11 cellular contexts compared by ENCODE assay signal in genomic region chr11:10407055-10407454, GRCh38. TPM values are rescaled to one million over a fixed set of nuclear protein-coding genes. Genes with fewer than 3 reads are reported as not detected.
DNase-seq lines count a peak whose midpoint lies in the region; ATAC-seq and TF ChIP-seq lines count a peak whose summit lies in the region.
"Had no signal": no experiment of that assay in that cellular context is flagged by ENCODE, and none has a peak within 500 bp of the region (broad histone marks: within the 10 kb centered on the region; RNA-seq: fewer than 3 reads in every experiment).

No MANE protein-coding gene starts in this region.

- no peak overlapping the region for H3K27ac Mint-ChIP-seq in activated CD4-positive, alpha-beta T cell treated with anti-CD3 and anti-CD28 coated beads, Interleukin-2, amount 10 ng/mL, durations not matched to agents 24 days and 14 days
- H3K27ac Mint-ChIP-seq in stimulated activated effector memory CD8-positive, alpha-beta T cell treated with anti-CD3 and anti-CD28 coated beads, Interleukin-12 subunit alpha, Interleukin-12 subunit beta, amount 100 ng/mL, for 72 hours: no peak overlapping the region
- no peak overlapping the region for H3K27ac Mint-ChIP-seq in activated CD4-positive, alpha-beta memory T cell treated with anti-CD3 and anti-CD28 coated beads, Interleukin-2, amount 10 ng/mL, durations not matched to agents 7 days and 5 days

- H3K4me1 Mint-ChIP-seq in activated CD4-positive, alpha-beta T cell treated with anti-CD3 and anti-CD28 coated beads, Interleukin-2, amount 10 ng/mL, durations not matched to agents 24 days and 14 days: peaks cover 18% of the 10 kb centered on the region
- H3K4me1 Mint-ChIP-seq in stimulated activated effector memory CD8-positive, alpha-beta T cell treated with anti-CD3 and anti-CD28 coated beads, Interleukin-12 subunit alpha, Interleukin-12 subunit beta, amount 100 ng/mL, for 72 hours: peaks cover 12% of the 10 kb centered on the region
- H3K4me1 Mint-ChIP-seq in activated CD4-positive, alpha-beta memory T cell treated with anti-CD3 and anti-CD28 coated beads, Interleukin-2, amount 10 ng/mL, durations not matched to agents 7 days and 5 days: peaks cover 35% of the 10 kb centered on the region

- CTCF ChIA-PET in activated CD4-positive, alpha-beta memory T cell treated with anti-CD3 and anti-CD28 coated beads, Interleukin-2, amount 10 ng/mL, durations not matched to agents 7 days and 5 days (lab: Charles Lee): interaction anchor here (0.6 to 2.0 kb wide), 18 partner anchors 8 to 335 kb away, joined by 3 to 27 read pairs (median 5); partner anchors contain the start of gene RNF141

- POLR2A ChIA-PET in activated CD4-positive, alpha-beta memory T cell treated with anti-CD3 and anti-CD28 coated beads, Interleukin-2, amount 10 ng/mL, durations not matched to agents 7 days and 5 days (lab: Charles Lee): interaction anchor here (1.4 kb wide), 1 partner anchor 134 kb away, joined by 4 read pairs; the partner anchor contains the start of gene RNF141

- peak; percentile 49 for DNase-seq in activated CD4-positive, alpha-beta T cell treated with anti-CD3 and anti-CD28 coated beads, Interleukin-2, amount 10 ng/mL, durations not matched to agents 24 days and 14 days
- no peak for DNase-seq in activated CD4-positive, alpha-beta T cell treated with anti-CD3 and anti-CD28 coated beads, Interleukin-2, amount 50 U/mL, for 1 hour
- DNase-seq in SK-N-DZ (ENCODE audit: low spot score) (peak; percentile 72), fibroblast of pulmonary artery (ENCODE audit: low read depth) (peak; percentile 53), posterior cingulate gyrus (no peak), HuH-7 (ENCODE audit: low spot score) (no peak)
- no peak for DNase-seq in stimulated activated effector memory CD8-positive, alpha-beta T cell treated with anti-CD3 and anti-CD28 coated beads, Interleukin-12 subunit alpha, Interleukin-12 subunit beta, amount 100 ng/mL, for 72 hours (ENCODE audit: low spot score in 2 of 2)
- no peak for DNase-seq in activated CD4-positive, alpha-beta memory T cell treated with anti-CD3 and anti-CD28 coated beads, Interleukin-2, amount 10 ng/mL, durations not matched to agents 7 days and 5 days
- DNase-seq: activated CD4-positive, alpha-beta T cell treated with anti-CD3 and anti-CD28 coated beads for 48 hours; hypothalamus; MM.1S had no signal

- no peaks in the 10 kb centered on the region for H3K36me3 Mint-ChIP-seq in activated CD4-positive, alpha-beta T cell treated with anti-CD3 and anti-CD28 coated beads, Interleukin-2, amount 10 ng/mL, durations not matched to agents 24 days and 14 days (ENCODE audit: low read depth)
- no peaks in the 10 kb centered on the region for H3K36me3 Mint-ChIP-seq in stimulated activated effector memory CD8-positive, alpha-beta T cell treated with anti-CD3 and anti-CD28 coated beads, Interleukin-12 subunit alpha, Interleukin-12 subunit beta, amount 100 ng/mL, for 72 hours
- H3K36me3 Mint-ChIP-seq in activated CD4-positive, alpha-beta memory T cell treated with anti-CD3 and anti-CD28 coated beads, Interleukin-2, amount 10 ng/mL, durations not matched to agents 7 days and 5 days (ENCODE audit: low read depth): no peaks in the 10 kb centered on the region

- H3K4me3 ChIP-seq in fibroblast of pulmonary artery (replicated peaks; ENCODE audit: low read depth, low read length): no peak overlapping the region

- intact Hi-C loops in activated CD4-positive, alpha-beta T cell treated with anti-CD3 and anti-CD28 coated beads, Interleukin-2, amount 10 ng/mL, durations not matched to agents 24 days and 14 days (cut with micrococcal nuclease): loop anchor here (2.0 to 5.0 kb wide), 2 partner anchors 120 to 134 kb away; partner anchors contain the start of gene RNF141
- intact Hi-C loops in posterior cingulate gyrus (cut with DNase I): no loop called here

- no peak overlapping the region for H3K4me3 Mint-ChIP-seq in activated CD4-positive, alpha-beta T cell treated with anti-CD3 and anti-CD28 coated beads, Interleukin-2, amount 10 ng/mL, durations not matched to agents 24 days and 14 days
- no peak overlapping the region for H3K4me3 Mint-ChIP-seq in stimulated activated effector memory CD8-positive, alpha-beta T cell treated with anti-CD3 and anti-CD28 coated beads, Interleukin-12 subunit alpha, Interleukin-12 subunit beta, amount 100 ng/mL, for 72 hours
- H3K4me3 Mint-ChIP-seq in activated CD4-positive, alpha-beta memory T cell treated with anti-CD3 and anti-CD28 coated beads, Interleukin-2, amount 10 ng/mL, durations not matched to agents 7 days and 5 days: no peak overlapping the region

- peak; percentile 60 for ATAC-seq in stimulated activated effector memory CD8-positive, alpha-beta T cell treated with anti-CD3 and anti-CD28 coated beads, Interleukin-12 subunit alpha, Interleukin-12 subunit beta, amount 100 ng/mL, for 72 hours

- H3K27me3 Mint-ChIP-seq in activated CD4-positive, alpha-beta T cell treated with anti-CD3 and anti-CD28 coated beads, Interleukin-2, amount 10 ng/mL, durations not matched to agents 24 days and 14 days: peaks cover 8% of the 10 kb centered on the region
- H3K27me3 Mint-ChIP-seq in activated CD4-positive, alpha-beta memory T cell treated with anti-CD3 and anti-CD28 coated beads, Interleukin-2, amount 10 ng/mL, durations not matched to agents 7 days and 5 days: no peaks in the 10 kb centered on the region

- H3K9me3 Mint-ChIP-seq in activated CD4-positive, alpha-beta T cell treated with anti-CD3 and anti-CD28 coated beads, Interleukin-2, amount 10 ng/mL, durations not matched to agents 24 days and 14 days: no peaks in the 10 kb centered on the region
- H3K9me3 Mint-ChIP-seq in stimulated activated effector memory CD8-positive, alpha-beta T cell treated with anti-CD3 and anti-CD28 coated beads, Interleukin-12 subunit alpha, Interleukin-12 subunit beta, amount 100 ng/mL, for 72 hours: no peaks in the 10 kb centered on the region
- H3K9me3 Mint-ChIP-seq in activated CD4-positive, alpha-beta memory T cell treated with anti-CD3 and anti-CD28 coated beads, Interleukin-2, amount 10 ng/mL, durations not matched to agents 7 days and 5 days: no peaks in the 10 kb centered on the region

- no peak for TF ChIP-seq CTCF in fibroblast of pulmonary artery (IDR thresholded peaks at IDR 0.05; ENCODE audit: low read length, missing control alignments)

RNA-seq across cellular contexts. Expression of gene AMPD3, which starts 48.0 kb away (rescaled TPM):
- 14.5 and 18.3 TPM in 2 replicates for total RNA-seq in activated CD4-positive, alpha-beta T cell treated with anti-CD3 and anti-CD28 coated beads, Interleukin-2, amount 10 ng/mL, durations not matched to agents 24 days and 14 days
- polyA plus RNA-seq in SK-N-DZ (2014; cell fraction: cytosol; rRNA removed): 5.2 and 13.0 TPM in 2 replicates
- 8.2 and 8.4 TPM in 2 replicates for polyA plus RNA-seq in SK-N-DZ (2014; cell fraction: nucleus; rRNA removed)
- 10 to 100 TPM; 21.4 to 23.3 TPM for total RNA-seq in activated CD4-positive, alpha-beta memory T cell treated with anti-CD3 and anti-CD28 coated beads, Interleukin-2, amount 10 ng/mL, durations not matched to agents 7 days and 5 days

Comparison
In these comparisons a context has a peak if more than half of its experiments do, and no peak if none do; other contexts are left out.
1. DNase-seq: peak in activated CD4-positive, alpha-beta T cell treated with anti-CD3 and anti-CD28 coated beads, Interleukin-2, amount 10 ng/mL, durations not matched to agents 24 days and 14 days (single experiment), SK-N-DZ (single experiment) and fibroblast of pulmonary artery (single experiment); none in activated CD4-positive, alpha-beta T cell treated with anti-CD3 and anti-CD28 coated beads, Interleukin-2, amount 50 U/mL, for 1 hour (single experiment), stimulated activated effector memory CD8-positive, alpha-beta T cell treated with anti-CD3 and anti-CD28 coated beads, Interleukin-12 subunit alpha, Interleukin-12 subunit beta, amount 100 ng/mL, for 72 hours (0 of 2), posterior cingulate gyrus (0 of 10), activated CD4-positive, alpha-beta memory T cell treated with anti-CD3 and anti-CD28 coated beads, Interleukin-2, amount 10 ng/mL, durations not matched to agents 7 days and 5 days (single experiment) and HuH-7 (single experiment).